Comparison of ENCODE assay signal across 19 cellular contexts in the genomic region with DNA sequence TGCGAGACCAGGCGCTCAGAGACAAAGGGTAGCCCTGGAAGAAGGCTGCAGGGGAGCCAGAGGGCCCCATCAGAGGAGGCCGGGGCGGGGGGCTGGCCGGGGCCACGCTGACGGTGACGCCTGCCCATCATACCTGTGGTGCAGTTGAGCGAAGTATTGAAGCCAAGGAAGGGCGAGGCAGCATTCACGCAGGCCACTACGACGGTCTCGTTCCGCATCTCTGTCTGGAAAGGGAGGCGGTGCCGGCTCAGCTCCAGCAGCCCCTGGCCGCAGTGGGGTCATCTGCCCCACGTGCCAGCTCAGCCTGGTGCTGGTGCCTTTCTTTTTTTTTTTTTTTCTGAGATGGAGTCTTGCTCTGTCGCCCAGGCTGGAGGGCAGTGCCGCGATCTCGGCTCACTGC.
"Had no signal": no experiment of that assay in that cellular context is flagged by ENCODE, and none has a peak within 500 bp of the region (broad histone marks: within the 10 kb centered on the region; RNA-seq: fewer than 3 reads in every experiment).

No MANE protein-coding gene starts in this region.

- H3K4me3 Mint-ChIP-seq: mesothelial cell of epicardium, naive B cell had no signal

- H2AFZ ChIP-seq: hepatocyte had no signal

- H3K4me3 ChIP-seq: colonic mucosa, dorsolateral prefrontal cortex, esophagus muscularis mucosa, gastroesophageal sphincter, heart left ventricle, hepatocyte, left lung, lower lobe of right lung, mucosa of descending colon had no signal

- H3K9me3 ChIP-seq: colonic mucosa, esophagus muscularis mucosa, gastroesophageal sphincter, heart left ventricle, left lung, lower lobe of right lung, mucosa of descending colon had no signal

- DNase-seq: colonic mucosa; dermis blood vessel endothelial cell; dorsolateral prefrontal cortex; effector CD4-positive, alpha-beta T cell; effector memory CD4-positive, alpha-beta T cell; foreskin keratinocyte; heart left ventricle; hypothalamus; left cardiac atrium; left lung; left ventricle myocardium superior; lower lobe of right lung; mesenchymal stem cell; naive B cell had no signal

- H3K36me3 Mint-ChIP-seq: mesothelial cell of epicardium had no signal

- H3K27ac Mint-ChIP-seq: mesothelial cell of epicardium, naive B cell had no signal

- H3K4me2 ChIP-seq: hepatocyte had no signal

- H3K27ac ChIP-seq: colonic mucosa, esophagus muscularis mucosa, foreskin keratinocyte, gastroesophageal sphincter, heart left ventricle, hepatocyte, left lung, lower lobe of right lung had no signal

- H3K27me3 ChIP-seq: colonic mucosa, dorsolateral prefrontal cortex, esophagus muscularis mucosa, foreskin keratinocyte, gastroesophageal sphincter, heart left ventricle, hepatocyte, left lung had no signal

- ATAC-seq: foreskin keratinocyte, gastroesophageal sphincter, heart left ventricle, left cardiac atrium, left lung, left ventricle myocardium superior, lower lobe of right lung, mucosa of descending colon had no signal

- H3K27me3 Mint-ChIP-seq: naive B cell had no signal

- H3K9me3 Mint-ChIP-seq: mesothelial cell of epicardium, naive B cell had no signal
